In the genomic region with DNA sequence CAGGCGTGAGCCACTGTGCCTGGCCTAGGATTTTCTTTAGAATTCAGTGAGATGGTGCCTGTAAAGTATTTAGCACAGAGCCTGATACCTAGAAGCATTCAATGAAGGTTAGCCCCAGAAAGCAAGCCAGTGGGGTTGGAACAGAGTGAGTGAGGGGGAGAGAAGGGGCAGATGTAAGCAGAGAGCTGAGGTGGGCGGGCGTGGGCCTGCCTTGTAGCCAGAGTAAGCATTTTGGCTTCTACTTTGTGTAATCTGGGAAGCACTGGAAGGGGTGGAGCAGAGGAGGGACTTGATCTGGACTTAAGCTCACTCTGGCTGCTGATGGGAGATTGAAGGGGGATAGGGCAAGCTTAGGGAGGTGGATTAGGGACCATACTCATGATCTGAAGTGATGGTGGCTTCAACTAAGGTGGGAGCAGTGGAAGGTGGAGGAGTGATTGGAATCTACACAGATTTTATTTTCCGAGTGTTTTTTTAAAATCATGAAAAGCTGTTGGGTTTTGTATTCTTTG, we compare ENCODE assay signal across 27 cellular contexts. TPM values are rescaled to one million over a fixed set of nuclear protein-coding genes. Genes with fewer than 3 reads are reported as not detected.
DNase-seq lines count a peak whose midpoint lies in the region; ATAC-seq and TF ChIP-seq lines count a peak whose summit lies in the region.
"Had no signal": no experiment of that assay in that cellular context is flagged by ENCODE, and none has a peak within 500 bp of the region (broad histone marks: within the 10 kb centered on the region; RNA-seq: fewer than 3 reads in every experiment).

No MANE protein-coding gene starts in this region.

- H4K5ac ChIP-seq in H9 (ENCODE audit: insufficient read length, low read depth, low read length), result no peak overlapping the region

- H2BK12ac ChIP-seq in H9 (ENCODE audit: insufficient read length, low read depth, low read length), result no peak overlapping the region

- H3K27me3 Mint-ChIP-seq in activated CD4-positive, alpha-beta T cell treated with anti-CD3 and anti-CD28 coated beads, Interleukin-2, amount 10 ng/mL, durations not matched to agents 7 days and 5 days, result no peaks in the 10 kb centered on the region
- no peaks in the 10 kb centered on the region for H3K27me3 Mint-ChIP-seq in activated CD4-positive, alpha-beta T cell treated with anti-CD3 and anti-CD28 coated beads for 36 hours
- H3K27me3 Mint-ChIP-seq in H9 (ENCODE audit: low read depth) (no peaks in the 10 kb centered on the region; the same call in 1 of the 2 replicates), WTC11 (ENCODE audit: low read depth) (no peaks in the 10 kb centered on the region), neural crest cell (ENCODE audit: low read depth) (no peaks in the 10 kb centered on the region)
- H3K27me3 Mint-ChIP-seq: B cell; effector memory CD8-positive, alpha-beta T cell; stimulated activated naive B cell treated with anti-CD40 and anti-IgM and Interleukin-4, amounts not matched to agents 10 μg/mL and 1 μg/mL and 100 μg/mL, for 72 hours had no signal

- H3K56ac ChIP-seq in H9 (ENCODE audit: insufficient read length, low read depth, low read length), result no peak overlapping the region

- no peaks in the 10 kb centered on the region for H4K20me1 ChIP-seq in H9 (ENCODE audit: control insufficient read depth, insufficient read depth, insufficient read length)

- peak overlapping the region; percentile 13 for H3K27ac Mint-ChIP-seq in activated CD4-positive, alpha-beta T cell treated with anti-CD3 and anti-CD28 coated beads, Interleukin-2, amount 10 ng/mL, durations not matched to agents 7 days and 5 days
- no peak overlapping the region for H3K27ac Mint-ChIP-seq in activated CD4-positive, alpha-beta T cell treated with anti-CD3 and anti-CD28 coated beads for 36 hours
- H3K27ac Mint-ChIP-seq in H9 (peak overlapping the region in 1 of 3 experiments; percentile 71; a peak in 2 of 7 replicates), WTC11 (peak overlapping the region; percentile 79), neural crest cell (ENCODE audit: unreplicated experiment) (no peak overlapping the region)

- H2AK5ac ChIP-seq in H9 (ENCODE audit: insufficient read length, low read length), result no peak overlapping the region

- no peak overlapping the region for H2AFZ ChIP-seq in H9 (ENCODE audit: low read length)

- no peak overlapping the region for H3K18ac ChIP-seq in H9 (ENCODE audit: insufficient read length, low read depth, low read length)

- CTCF ChIA-PET in activated CD4-positive, alpha-beta T cell treated with anti-CD3 and anti-CD28 coated beads, Interleukin-2, amount 10 ng/mL, durations not matched to agents 7 days and 5 days (lab: Charles Lee), result no interaction called here
- CTCF ChIA-PET in activated CD4-positive, alpha-beta T cell treated with anti-CD3 and anti-CD28 coated beads for 36 hours (lab: Charles Lee), result interaction anchor here (0.6 to 0.7 kb wide), 2 partner anchors 10 to 444 kb away, joined by 3 to 4 read pairs; no protein-coding TSS in a partner anchor
- CTCF ChIA-PET in WTC11 (lab: Charles Lee), result interaction anchor here (0.7 to 1.3 kb wide), 3 partner anchors 10 to 150 kb away, joined by 3 read pairs; no protein-coding TSS in a partner anchor

- H3K4me3 ChIP-seq in dorsolateral prefrontal cortex, result no peak overlapping the region
- H3K4me3 ChIP-seq: breast epithelium, esophagus squamous epithelium, gastrocnemius medialis, thyroid gland had no signal

- no peaks in the 10 kb centered on the region for H3K9me3 ChIP-seq in H9 (ENCODE audit: control insufficient read depth, low read depth, low read length)
- H3K9me3 ChIP-seq: breast epithelium, esophagus squamous epithelium, gastrocnemius medialis, thyroid gland had no signal

- H2BK15ac ChIP-seq in H9 (ENCODE audit: low read depth, low read length), result no peak overlapping the region

- no peak for DNase-seq in activated CD4-positive, alpha-beta T cell treated with anti-CD3 and anti-CD28 coated beads, Interleukin-2, amount 10 ng/mL, durations not matched to agents 7 days and 5 days
- DNase-seq in activated CD4-positive, alpha-beta T cell treated with anti-CD3 and anti-CD28 coated beads for 36 hours, result no peak
- DNase-seq in H9, result no peak
- no peak for DNase-seq in WTC11 (ENCODE audit: low spot score)
- no peak for DNase-seq in neural crest cell (ENCODE audit: low read depth, low spot score)
- no peak for DNase-seq in dorsolateral prefrontal cortex
- DNase-seq in KBM-7, result no peak
- DNase-seq: 8988T; activated CD4-positive, alpha-beta T cell treated with anti-CD3 and anti-CD28 coated beads for 48 hours; activated effector memory CD4-positive, alpha-beta T cell treated with anti-CD3 and anti-CD28 coated beads, Interleukin-2, amount 50 U/mL, for 16 hours; effector memory CD8-positive, alpha-beta T cell; esophagus squamous epithelium; gastrocnemius medialis; hippocampal formation; NCI-H1694; NCI-H2171 treated with DMSO at 0.1 percent for 48 hours; NCI-H748 treated with DMSO at 0.1 percent for 48 hours; PC-3; SHP77 treated with DMSO at 0.1 percent for 48 hours; stimulated activated naive B cell treated with anti-CD40 and anti-IgM and Interleukin-4, amounts not matched to agents 10 μg/mL and 1 μg/mL and 100 μg/mL, for 72 hours; thyroid gland had no signal

- no peak overlapping the region for H2BK120ac ChIP-seq in H9 (ENCODE audit: low read depth, low read length, poor library complexity, severe bottlenecking)

- H3K27me3 ChIP-seq in H9 (ENCODE audit: insufficient read depth, low read length) (no peaks in the 10 kb centered on the region), dorsolateral prefrontal cortex (no peaks in the 10 kb centered on the region)
- H3K27me3 ChIP-seq: breast epithelium, esophagus squamous epithelium, gastrocnemius medialis, thyroid gland had no signal

- in situ Hi-C loops in KBM-7 (cut with MboI; ENCODE audit: low pct_unique_long_range_greater_than_20kb, low sequenced_read_pairs), result no loop called here

- no peak overlapping the region for H3K9ac ChIP-seq in H9 (ENCODE audit: extremely low read depth, insufficient read length, low read length)

- peaks cover 7% of the 10 kb centered on the region for H3K23me2 ChIP-seq in H9 (ENCODE audit: insufficient read length, low read depth, low read length, poor library complexity, severe bottlenecking)

- H3K27ac ChIP-seq in H9 (ENCODE audit: insufficient read length, low read depth, low read length) (no peak overlapping the region), dorsolateral prefrontal cortex (no peak overlapping the region)
- H3K27ac ChIP-seq: breast epithelium, esophagus squamous epithelium, gastrocnemius medialis, thyroid gland had no signal

- no peak for ATAC-seq in activated CD4-positive, alpha-beta T cell treated with anti-CD3 and anti-CD28 coated beads for 36 hours
- ATAC-seq in WTC11, result no peak
- ATAC-seq in HG03354 (IDR thresholded peaks at IDR 0.05; ENCODE audit: poor library complexity, severe bottlenecking, unreplicated experiment), result no peak
- ATAC-seq: effector memory CD8-positive, alpha-beta T cell; gastrocnemius medialis; PC-3; stimulated activated naive B cell treated with anti-CD40 and anti-IgM and Interleukin-4, amounts not matched to agents 10 μg/mL and 1 μg/mL and 100 μg/mL, for 72 hours had no signal

- no peak overlapping the region for H3K4me2 ChIP-seq in H9 (ENCODE audit: insufficient read depth, insufficient read length, low read length)

- no peak overlapping the region for H3K4ac ChIP-seq in H9 (ENCODE audit: low read depth, low read length)

- H3K79me2 ChIP-seq in H9 (ENCODE audit: insufficient read depth, low read length), result peaks cover 15% of the 10 kb centered on the region; the same call in 1 of the 2 replicates

- TF ChIP-seq CTCF in H9 (conservative IDR thresholded peaks at IDR 0.05), result no peak
- TF ChIP-seq CTCF in WTC11 (IDR thresholded peaks at IDR 0.05), result no peak
- TF ChIP-seq CTCF in neural crest cell (conservative IDR thresholded peaks at IDR 0.05), result no peak
- TF ChIP-seq CTCF in dorsolateral prefrontal cortex (IDR thresholded peaks at IDR 0.05 in 54 of 56, conservative IDR thresholded peaks at IDR 0.05 in 2 of 56; ENCODE audit: low read depth in 1 of 56, partially characterized antibody in 56 of 56), result no peak

- H3K23ac ChIP-seq in H9 (ENCODE audit: insufficient read length, low read depth, low read length), result no peak overlapping the region

- H3K14ac ChIP-seq in H9 (ENCODE audit: insufficient read depth, low read length), result no peak overlapping the region

- no peak overlapping the region for H3T11ph ChIP-seq in H9 (ENCODE audit: low read length)

- no peak overlapping the region for H2BK5ac ChIP-seq in H9 (ENCODE audit: insufficient read length, low read length)

- intact Hi-C loops in activated CD4-positive, alpha-beta T cell treated with anti-CD3 and anti-CD28 coated beads for 36 hours (cut with DNase I, micrococcal nuclease), result no loop called here
- intact Hi-C loops in dorsolateral prefrontal cortex (cut with DNase I), result loop anchor here in 1 of 2 donors (5.0 kb wide), 1 partner anchor 119 kb away; the partner anchor contains the start of gene FUBP3

- H4K91ac ChIP-seq in H9 (ENCODE audit: insufficient read length, low read depth, low read length), result no peak overlapping the region

- H3K4me3 Mint-ChIP-seq in activated CD4-positive, alpha-beta T cell treated with anti-CD3 and anti-CD28 coated beads, Interleukin-2, amount 10 ng/mL, durations not matched to agents 7 days and 5 days, result no peak overlapping the region
- H3K4me3 Mint-ChIP-seq in activated CD4-positive, alpha-beta T cell treated with anti-CD3 and anti-CD28 coated beads for 36 hours, result no peak overlapping the region
- H3K4me3 Mint-ChIP-seq in H9 (peak overlapping the region; percentile 16 to 38; a peak in 4 of 5 replicates), WTC11 (no peak overlapping the region), neural crest cell (peak overlapping the region; percentile 38)
- H3K4me3 Mint-ChIP-seq: B cell; effector memory CD8-positive, alpha-beta T cell; stimulated activated naive B cell treated with anti-CD40 and anti-IgM and Interleukin-4, amounts not matched to agents 10 μg/mL and 1 μg/mL and 100 μg/mL, for 72 hours had no signal

- peaks cover 54% of the 10 kb centered on the region for H3K4me1 Mint-ChIP-seq in activated CD4-positive, alpha-beta T cell treated with anti-CD3 and anti-CD28 coated beads, Interleukin-2, amount 10 ng/mL, durations not matched to agents 7 days and 5 days
- peaks cover 45% of the 10 kb centered on the region for H3K4me1 Mint-ChIP-seq in activated CD4-positive, alpha-beta T cell treated with anti-CD3 and anti-CD28 coated beads for 36 hours
- H3K4me1 Mint-ChIP-seq in H9 (peaks cover 32 to 35% of the 10 kb centered on the region in 2 experiments), WTC11 (peaks cover 45% of the 10 kb centered on the region), neural crest cell (peaks cover 53% of the 10 kb centered on the region)

- peaks cover 46% of the 10 kb centered on the region for H3K36me3 Mint-ChIP-seq in activated CD4-positive, alpha-beta T cell treated with anti-CD3 and anti-CD28 coated beads, Interleukin-2, amount 10 ng/mL, durations not matched to agents 7 days and 5 days (ENCODE audit: low read depth)
- H3K36me3 Mint-ChIP-seq in activated CD4-positive, alpha-beta T cell treated with anti-CD3 and anti-CD28 coated beads for 36 hours (ENCODE audit: low read depth), result peaks cover 58% of the 10 kb centered on the region
- H3K36me3 Mint-ChIP-seq in H9 (ENCODE audit: insufficient read depth in 1 of 3, low read depth in 3 of 3) (peaks cover 45 to 58% (median 48%) of the 10 kb centered on the region in 3 experiments), WTC11 (peaks cover 55% of the 10 kb centered on the region), neural crest cell (ENCODE audit: low read depth) (peaks cover 24% of the 10 kb centered on the region)

- H4K8ac ChIP-seq in H9 (replicated peaks; ENCODE audit: insufficient read length, low read depth, low read length), result no peak overlapping the region

- POLR2A ChIA-PET in activated CD4-positive, alpha-beta T cell treated with anti-CD3 and anti-CD28 coated beads, Interleukin-2, amount 10 ng/mL, durations not matched to agents 7 days and 5 days (lab: Charles Lee), result interaction anchor here (0.6 kb wide), 2 partner anchors 13 to 350 kb away, joined by 3 to 9 read pairs; no protein-coding TSS in a partner anchor
- POLR2A ChIA-PET in activated CD4-positive, alpha-beta T cell treated with anti-CD3 and anti-CD28 coated beads for 36 hours (lab: Charles Lee), result interaction anchor here (0.5 to 1.2 kb wide), 2 partner anchors 10 to 101 kb away, joined by 4 to 6 read pairs; no protein-coding TSS in a partner anchor
- POLR2A ChIA-PET in WTC11 (lab: Charles Lee), result no interaction called here

- H2BK20ac ChIP-seq in H9 (ENCODE audit: low read depth, low read length, poor library complexity, severe bottlenecking), result no peak overlapping the region

- peaks cover 9% of the 10 kb centered on the region for H3K79me1 ChIP-seq in H9 (ENCODE audit: insufficient read depth, low read depth, low read length, poor library complexity, severe bottlenecking)

- no peaks in the 10 kb centered on the region; the same call in 1 of the 2 replicates for H3K4me1 ChIP-seq in H9 (ENCODE audit: insufficient read depth, low read length)

- no CpG with 5 or more reads among the region's 4 CpGs for WGBS in H9 (ENCODE audit: extremely low coverage, insufficient read length, low lambda C conversion rate)

- H3K9me3 Mint-ChIP-seq in activated CD4-positive, alpha-beta T cell treated with anti-CD3 and anti-CD28 coated beads, Interleukin-2, amount 10 ng/mL, durations not matched to agents 7 days and 5 days, result peaks cover 2% of the 10 kb centered on the region
- no peaks in the 10 kb centered on the region for H3K9me3 Mint-ChIP-seq in activated CD4-positive, alpha-beta T cell treated with anti-CD3 and anti-CD28 coated beads for 36 hours (ENCODE audit: low read depth)
- H3K9me3 Mint-ChIP-seq in H9 (0 out of 5 replicates have a peak, but pooled peaks cover 0 to 2% of the 10 kb centered on the region in 2 experiments), WTC11 (no peaks in the 10 kb centered on the region), neural crest cell (no peaks in the 10 kb centered on the region)
- H3K9me3 Mint-ChIP-seq: effector memory CD8-positive, alpha-beta T cell had no signal

RNA-seq across cellular contexts. Expression of gene EXOSC2, which starts 2.6 kb away (rescaled TPM):
- 10 to 100 TPM; 49.7 to 60.8 TPM for total RNA-seq in activated CD4-positive, alpha-beta T cell treated with anti-CD3 and anti-CD28 coated beads, Interleukin-2, amount 10 ng/mL, durations not matched to agents 7 days and 5 days
- total RNA-seq in activated CD4-positive, alpha-beta T cell treated with anti-CD3 and anti-CD28 coated beads for 36 hours, result 10 to 100 TPM; 67.9 to 86.0 TPM
- 92.0 and 94.5 TPM in 2 replicates for total RNA-seq in H9 (2021)
- 76.1 to 80.3 TPM (median 79.2 TPM) in 3 replicates for total RNA-seq in WTC11 (2021)
- 98.8 and 103 TPM in 2 replicates for total RNA-seq in neural crest cell
- total RNA-seq in dorsolateral prefrontal cortex, result 10 to 100 TPM; 24.6 to 43.4 (median 32.7) TPM

RNA-seq across cellular contexts. Expression of gene PRDM12, which starts 31.8 kb away (rescaled TPM):
- not detected for total RNA-seq in activated CD4-positive, alpha-beta T cell treated with anti-CD3 and anti-CD28 coated beads, Interleukin-2, amount 10 ng/mL, durations not matched to agents 7 days and 5 days
- under 1 TPM in 1 of 2 experiments, not detected in 1; 0.09 TPM for total RNA-seq in activated CD4-positive, alpha-beta T cell treated with anti-CD3 and anti-CD28 coated beads for 36 hours
- not detected in 2 replicates for total RNA-seq in H9 (2021)
- total RNA-seq in WTC11 (2021), result 0.07 to 0.09 TPM in 2 of 3 replicates, not detected in the other
- 2.2 and 2.5 TPM in 2 replicates for total RNA-seq in neural crest cell
- total RNA-seq in dorsolateral prefrontal cortex, result 1 to 10 TPM in 8 of 120 experiments, under 1 TPM in 102, not detected in 10; 0.16 to 1.5 (median 0.52) TPM
- total RNA-seq: B cell, breast epithelium, esophagus squamous epithelium, gastrocnemius medialis, liver, mononuclear cell, PC-3, skeletal muscle tissue, thyroid gland had no signal

Comparison
In these comparisons a context has a peak if more than half of its experiments do, and no peak if none do; other contexts are left out.
1. H3K27ac Mint-ChIP-seq: peak in activated CD4-positive, alpha-beta T cell treated with anti-CD3 and anti-CD28 coated beads, Interleukin-2, amount 10 ng/mL, durations not matched to agents 7 days and 5 days (single experiment) and WTC11 (single experiment); none in activated CD4-positive, alpha-beta T cell treated with anti-CD3 and anti-CD28 coated beads for 36 hours (single experiment) and neural crest cell (single experiment).
2. H3K4me3 Mint-ChIP-seq: peak in H9 (2 of 2) and neural crest cell (single experiment); none in activated CD4-positive, alpha-beta T cell treated with anti-CD3 and anti-CD28 coated beads, Interleukin-2, amount 10 ng/mL, durations not matched to agents 7 days and 5 days (single experiment), activated CD4-positive, alpha-beta T cell treated with anti-CD3 and anti-CD28 coated beads for 36 hours (single experiment) and WTC11 (single experiment).